In genomic region chr11:66510271-66510989, GRCh38 we compare ENCODE assay signal across 8 cellular contexts. TPM values are rescaled to one million over a fixed set of nuclear protein-coding genes. Genes with fewer than 3 reads are reported as not detected.
DNase-seq lines count a peak whose midpoint lies in the region; ATAC-seq lines count a peak whose summit lies in the region.

BBS1 (plus strand) TSS chr11:66510635; CDS start chr11:66510660, 25 bp downstream.

- peak; percentile 68 for ATAC-seq in GM21737 (IDR thresholded peaks at IDR 0.05; ENCODE audit: unreplicated experiment)

- H3K4me3 ChIP-seq in SJSA1 (peak within 1 kb of the TSS; percentile 65), neuronal stem cell (ENCODE audit: low read length in 2 of 2) (peak within 1 kb of the TSS; percentile 81 to 93)

- no peak within 1 kb of the TSS for H2BK5ac ChIP-seq in neuronal stem cell (ENCODE audit: low read length)

- H3K4me2 ChIP-seq in neuronal stem cell (ENCODE audit: insufficient read depth, low read length, poor library complexity, severe bottlenecking): peak within 1 kb of the TSS; percentile 85

- H2BK15ac ChIP-seq in neuronal stem cell (ENCODE audit: low read length): no peak within 1 kb of the TSS

- peak within 1 kb of the TSS; percentile 66 for H3K9ac ChIP-seq in neuronal stem cell (ENCODE audit: low read depth, low read length, poor library complexity)

- H3K27ac ChIP-seq in SJSA1: peak within 1 kb of the TSS; percentile 9; the same call in 1 of the 2 replicates
- H3K27ac ChIP-seq in neuronal stem cell (replicated peaks; ENCODE audit: low read length): peak within 1 kb of the TSS; percentile 41

- H4K8ac ChIP-seq in neuronal stem cell (ENCODE audit: low read depth, low read length): no peak within 1 kb of the TSS

- peak within 1 kb of the TSS; percentile 23 for H3K18ac ChIP-seq in neuronal stem cell (ENCODE audit: low read length)

- no peak within 1 kb of the TSS for H4K91ac ChIP-seq in neuronal stem cell (ENCODE audit: low read depth, low read length, poor library complexity)

- peak within 1 kb of the TSS; percentile 83 for H3K23ac ChIP-seq in neuronal stem cell (ENCODE audit: low read depth, low read length, poor library complexity)

- peak within 1 kb of the TSS; percentile 95 for H2AFZ ChIP-seq in neuronal stem cell (ENCODE audit: low read length)

- no CpG with 5 or more reads among the region's 31 CpGs for WGBS in neuronal stem cell (ENCODE audit: extremely low coverage in 2 of 2, insufficient read length in 2 of 2, insufficient replicate concordance in 1 of 2), 2 donors

- H3K36me3 ChIP-seq in SJSA1 (peaks cover 21% of the 10 kb centered on the region), neuronal stem cell (replicated peaks in 1 of 2; ENCODE audit: control insufficient read depth in 2 of 2, insufficient read depth in 2 of 2, low read length in 2 of 2) (peaks cover 18 to 46% of the 10 kb centered on the region in 2 donors)

- H2BK12ac ChIP-seq in neuronal stem cell (ENCODE audit: low read length): no peak within 1 kb of the TSS

- no peak within 1 kb of the TSS for H3K4ac ChIP-seq in neuronal stem cell (ENCODE audit: low read length)

- H3K4me1 ChIP-seq in SJSA1 (replicated peaks) (peaks cover 11% of the 10 kb centered on the region), neuronal stem cell (ENCODE audit: control insufficient read depth in 2 of 2, insufficient read depth in 1 of 2, low read depth in 1 of 2, low read length in 2 of 2) (peaks cover 2% of the 10 kb centered on the region in 2 donors)

- H2AK5ac ChIP-seq in neuronal stem cell (ENCODE audit: low read depth, low read length): no peak within 1 kb of the TSS

- H3K9me3 ChIP-seq in SJSA1 (replicated peaks) (no peaks in the 10 kb centered on the region), neuronal stem cell (replicated peaks in 1 of 2; ENCODE audit: control insufficient read depth in 2 of 2, insufficient read depth in 1 of 2, low read depth in 1 of 2, low read length in 2 of 2) (no peaks in the 10 kb centered on the region)

- peaks cover 3% of the 10 kb centered on the region for H3K79me1 ChIP-seq in neuronal stem cell (ENCODE audit: low read depth, low read length)

- no peak within 1 kb of the TSS for H2BK120ac ChIP-seq in neuronal stem cell (ENCODE audit: low read depth, low read length)

- DNase-seq in DMS 273 treated with DMSO at 0.1 percent for 48 hours (lab: John Stamatoyannopoulos, UW): peak; percentile 28
- DNase-seq in LoVo (ENCODE audit: low spot score): peak; percentile 83
- peak; percentile 90 to 93 for DNase-seq in SJSA1 (ENCODE audit: low read depth in 1 of 2, low spot score in 2 of 2)
- peak; percentile 72 for DNase-seq in activated gamma-delta T cell treated with anti-CD3 and anti-CD28 coated beads, Interleukin-2, amount 50 U/mL, for 16 hours (ENCODE audit: low read depth)
- peak; percentile 66 for DNase-seq in foreskin melanocyte
- DNase-seq in neuronal stem cell (ENCODE audit: low spot score): peak; percentile 83
- DNase-seq in stromal cell of bone marrow (ENCODE audit: low read depth): peak; percentile 49

- H3K27me3 ChIP-seq in SJSA1 (replicated peaks) (no peaks in the 10 kb centered on the region), neuronal stem cell (ENCODE audit: control insufficient read depth in 3 of 3, insufficient read depth in 3 of 3, low read depth in 1 of 3, low read length in 3 of 3) (no peaks in the 10 kb centered on the region)

- H3K14ac ChIP-seq in neuronal stem cell (ENCODE audit: low read length): no peak within 1 kb of the TSS

RNA-seq across cellular contexts. Expression of gene BBS1, which starts in this region (rescaled TPM):
- 28.7 and 38.8 TPM in 2 replicates for total RNA-seq in SJSA1 (2014; rRNA removed; shearing (Covaris generic))
- 26.0 TPM for polyA plus RNA-seq in neuronal stem cell (2013, experiment 1 of 2)
- polyA plus RNA-seq in neuronal stem cell (2013, experiment 2 of 2): 25.7 TPM

Comparison
In these comparisons a context has a peak if more than half of its experiments do, and no peak if none do; other contexts are left out.
1. Peak in every context shown above with its lines: DNase-seq, ATAC-seq, H3K4me3 ChIP-seq and H3K27ac ChIP-seq.
2. DNase-seq: peak in every context shown above with its lines; median percentile 92 in SJSA1; 83 in LoVo; 83 in neuronal stem cell; 72 in activated gamma-delta T cell treated with anti-CD3 and anti-CD28 coated beads, Interleukin-2, amount 50 U/mL, for 16 hours; 66 in foreskin melanocyte; 49 in stromal cell of bone marrow; 28 in DMS 273 treated with DMSO at 0.1 percent for 48 hours.